ENCODE assay signal across 19 cellular contexts in the genomic region with DNA sequence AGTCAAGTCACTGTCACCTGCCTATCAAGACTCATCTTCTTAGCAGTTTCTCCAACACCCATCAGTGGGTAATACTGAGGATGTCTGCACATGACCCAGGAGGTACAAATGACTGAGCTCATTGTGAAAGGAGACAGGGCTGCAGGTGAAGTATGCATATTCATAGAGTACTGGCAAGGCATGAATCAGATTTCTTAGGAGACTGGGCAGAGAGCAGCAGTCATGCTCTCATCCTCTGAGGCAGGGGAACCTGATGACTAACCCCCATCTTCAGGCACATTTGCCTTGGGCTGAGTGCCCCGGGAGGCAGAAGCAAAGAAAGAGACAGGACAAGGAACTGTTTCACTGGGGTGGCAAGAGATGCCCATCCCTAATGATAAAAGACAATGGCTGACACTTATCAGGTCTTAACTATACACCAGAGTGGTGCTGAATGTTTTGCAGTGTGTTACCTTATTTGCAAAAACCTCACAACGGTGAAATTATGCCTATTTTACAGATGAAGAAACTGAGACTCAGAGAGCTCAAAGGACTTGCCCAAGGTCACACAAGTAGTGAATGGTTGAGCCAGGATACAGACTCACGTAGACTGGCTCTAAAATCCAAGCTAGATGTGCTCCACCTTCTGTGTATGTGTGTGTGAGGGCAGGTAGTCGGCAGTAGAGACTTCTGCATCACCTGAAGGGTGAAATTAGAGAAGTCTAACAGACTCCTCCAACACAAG. TPM values are rescaled to one million over a fixed set of nuclear protein-coding genes. Genes with fewer than 3 reads are reported as not detected.
DNase-seq lines count a peak whose midpoint lies in the region; ATAC-seq and TF ChIP-seq lines count a peak whose summit lies in the region.
"Had no signal": no experiment of that assay in that cellular context is flagged by ENCODE, and none has a peak within 500 bp of the region (broad histone marks: within the 10 kb centered on the region; RNA-seq: fewer than 3 reads in every experiment).

No MANE protein-coding gene starts in this region.

- H3K36me3 ChIP-seq in PC-3 (ENCODE audit: low read depth, low read length) (no peaks in the 10 kb centered on the region), psoas muscle (ENCODE audit: insufficient read depth in 1 of 2, low read depth in 1 of 2) (no peaks in the 10 kb centered on the region)
- no peaks in the 10 kb centered on the region for H3K36me3 ChIP-seq in effector memory CD4-positive, alpha-beta T cell (ENCODE audit: control insufficient read depth, insufficient read depth, low read length)
- H3K36me3 ChIP-seq: adrenal gland had no signal

- no peaks in the 10 kb centered on the region for H3K27me3 ChIP-seq in PC-3 (ENCODE audit: low read length)
- H3K27me3 ChIP-seq in psoas muscle (ENCODE audit: insufficient read depth in 3 of 3, low read length in 2 of 3) = no peaks in the 10 kb centered on the region
- H3K27me3 ChIP-seq in effector memory CD4-positive, alpha-beta T cell (replicated peaks; ENCODE audit: control insufficient read depth, insufficient read depth, low read length, poor library complexity, severe bottlenecking) = no peaks in the 10 kb centered on the region

- WGBS in psoas muscle, 3 donors = 85 to 90% (median 90%) methylated on average over 4 of the region's 4 CpGs

- no peak overlapping the region for H3K4me2 ChIP-seq in PC-3 (ENCODE audit: low read length)
- H3K4me2 ChIP-seq: A549 had no signal

- H3F3A ChIP-seq in PC-3 (ENCODE audit: low read length, unreplicated experiment) = no peaks in the 10 kb centered on the region

- POLR2A ChIA-PET in PC-3 (lab: Charles Lee; ENCODE audit: unreplicated experiment) = no interaction called here

- H4K20me1 ChIP-seq in PC-3 (ENCODE audit: low read length) = no peaks in the 10 kb centered on the region

- no peaks in the 10 kb centered on the region for H3K79me2 ChIP-seq in PC-3 (ENCODE audit: low read length)

- H3K9me3 ChIP-seq in PC-3 (ENCODE audit: low read length) = no peaks in the 10 kb centered on the region
- no peaks in the 10 kb centered on the region for H3K9me3 ChIP-seq in psoas muscle
- H3K9me3 ChIP-seq in effector memory CD4-positive, alpha-beta T cell (ENCODE audit: control insufficient read depth, low read length) = no peaks in the 10 kb centered on the region
- H3K9me3 ChIP-seq: A549, adrenal gland, mucosa of descending colon had no signal

- H3K9me2 ChIP-seq in PC-3 (replicated peaks; ENCODE audit: low read length) = no peaks in the 10 kb centered on the region

- H3K27ac ChIP-seq in PC-3 (ENCODE audit: low read length) = no peak overlapping the region
- H3K27ac ChIP-seq in psoas muscle = no peak overlapping the region
- H3K27ac ChIP-seq in effector memory CD4-positive, alpha-beta T cell (ENCODE audit: insufficient read depth, low read length, poor library complexity, severe bottlenecking) = no peak overlapping the region
- H3K27ac ChIP-seq: adrenal gland had no signal

- intact Hi-C loops in PC-3 (cut with micrococcal nuclease) (no loop called here), psoas muscle (cut with DNase I) (no loop called here)

- H3K9ac ChIP-seq in PC-3 (ENCODE audit: low read length) = no peak overlapping the region

- ATAC-seq in PC-3 (peak; percentile 59), psoas muscle (no peak), HG02798 (IDR thresholded peaks at IDR 0.05; ENCODE audit: poor library complexity, unreplicated experiment) (no peak)
- ATAC-seq: A549, mucosa of descending colon had no signal

- DNase-seq in activated CD4-positive, alpha-beta T cell treated with anti-CD3 and anti-CD28 coated beads for 48 hours = peak; percentile 60
- no peak for DNase-seq in activated CD4-positive, alpha-beta T cell treated with anti-CD3 and anti-CD28 coated beads for 1 hour
- DNase-seq in AG20443 (ENCODE audit: low spot score) = peak; percentile 18
- DNase-seq in PC-3 = peak; percentile 68
- peak; percentile 38 for DNase-seq in fibroblast of mammary gland (ENCODE audit: low read depth)
- DNase-seq in psoas muscle = no peak
- no peak for DNase-seq in effector memory CD4-positive, alpha-beta T cell
- DNase-seq: activated CD8-positive, alpha-beta memory T cell treated with anti-CD3 and anti-CD28 coated beads, Interleukin-2, amount 50 U/mL, for 4 hours; adrenal gland; CD4-positive, alpha-beta T cell; DMS79; glutamatergic neuron; GOT3; KBM-7; kidney; mucosa of descending colon; NCI-H1105 had no signal

- peaks cover 11% of the 10 kb centered on the region for H3K4me1 ChIP-seq in PC-3 (ENCODE audit: insufficient read depth, low read length)
- H3K4me1 ChIP-seq in psoas muscle = no peaks in the 10 kb centered on the region
- H3K4me1 ChIP-seq in effector memory CD4-positive, alpha-beta T cell (ENCODE audit: control insufficient read depth, insufficient read depth, low read length, poor library complexity, severe bottlenecking) = no peaks in the 10 kb centered on the region
- H3K4me1 ChIP-seq: adrenal gland had no signal

- H3K4me3 ChIP-seq in PC-3 (ENCODE audit: low read length) = no peak overlapping the region
- no peak overlapping the region for H3K4me3 ChIP-seq in fibroblast of mammary gland (ENCODE audit: control insufficient read depth, low read depth, low read length)
- H3K4me3 ChIP-seq in psoas muscle = no peak overlapping the region
- H3K4me3 ChIP-seq in effector memory CD4-positive, alpha-beta T cell (ENCODE audit: insufficient read depth, low read depth, low read length, poor library complexity, severe bottlenecking) = no peak overlapping the region
- H3K4me3 ChIP-seq: A549, adrenal gland, mucosa of descending colon had no signal

- TF ChIP-seq CTCF in PC-3 (conservative IDR thresholded peaks at IDR 0.05; ENCODE audit: low read depth, low read length) (no peak), fibroblast of mammary gland (conservative IDR thresholded peaks at IDR 0.05; ENCODE audit: control insufficient read depth, insufficient read depth, low read depth, low read length) (no peak), psoas muscle (IDR thresholded peaks at IDR 0.05) (no peak)

- BruUV-seq in PC-3 (replicated peaks; lab: Mats Ljungman, UMichigan) = no TSS peak

- no peak overlapping the region for H2AFZ ChIP-seq in PC-3 (ENCODE audit: low read length)

- CTCF ChIA-PET in PC-3 (lab: Charles Lee) = interaction anchor here (0.6 to 2.5 kb wide), 3 partner anchors 75 to 111 kb away, joined by 3 to 21 read pairs (median 3); no protein-coding TSS in a partner anchor

RNA-seq across cellular contexts. Expression of a gene that starts 9.2 kb away (rescaled TPM):
- 3.5 and 7.8 TPM in 2 replicates for total RNA-seq in PC-3 (2014; rRNA removed)
- under 1 TPM in 1 of 4 donors, not detected in 3; 0.30 TPM for total RNA-seq in psoas muscle
- under 1 TPM in 1 of 3 donors, not detected in 2; 0.08 TPM for polyA plus RNA-seq in psoas muscle
- total RNA-seq: CD4-positive, alpha-beta T cell had no signal

Comparison
In these comparisons a context has a peak if more than half of its experiments do, and no peak if none do; other contexts are left out.
1. DNase-seq: peak in activated CD4-positive, alpha-beta T cell treated with anti-CD3 and anti-CD28 coated beads for 48 hours (single experiment), AG20443 (single experiment), PC-3 (single experiment) and fibroblast of mammary gland (single experiment); none in activated CD4-positive, alpha-beta T cell treated with anti-CD3 and anti-CD28 coated beads for 1 hour (single experiment), psoas muscle (0 of 2) and effector memory CD4-positive, alpha-beta T cell (0 of 3).